Comparison of ENCODE assay signal across 9 cellular contexts in genomic region chr5:35617060-35617434, GRCh38. TPM values are rescaled to one million over a fixed set of nuclear protein-coding genes. Genes with fewer than 3 reads are reported as not detected.
A peak's percentile ranks its signal among the peaks of the same experiment; 100 is the strongest.
DNase-seq lines count a peak whose midpoint lies in the region; ATAC-seq and TF ChIP-seq lines count a peak whose summit lies in the region.
"Had no signal": no experiment of that assay in that cellular context is flagged by ENCODE, and none has a peak within 500 bp of the region (broad histone marks: within the 10 kb centered on the region; RNA-seq: fewer than 3 reads in every experiment).

No MANE protein-coding gene starts in this region.

- H3K4me3 Mint-ChIP-seq in stimulated activated naive CD8-positive, alpha-beta T cell treated with anti-CD3 and anti-CD28 coated beads, Interleukin-15, Interleukin-2, amounts not matched to agents 100 ng/mL and 50 ng/mL, for 24 hours, result peak overlapping the region; percentile 83
- H3K4me3 Mint-ChIP-seq in dendritic cell treated with granulocyte-macrophage colony-stimulating factor and Interleukin-4, amounts not matched to agents 40 ng/mL and 50 ng/mL, for 4 days, result peak overlapping the region; percentile 89
- peak overlapping the region; percentile 88 for H3K4me3 Mint-ChIP-seq in natural killer cell

- TF ChIP-seq CTCF in natural killer cell (IDR thresholded peaks at IDR 0.05), result no peak

- no peak for ATAC-seq in stimulated activated naive CD8-positive, alpha-beta T cell treated with anti-CD3 and anti-CD28 coated beads, Interleukin-15, Interleukin-2, amounts not matched to agents 100 U/mL and 50 U/mL, for 24 hours
- ATAC-seq in natural killer cell (no peak), HG03025 (IDR thresholded peaks at IDR 0.05; ENCODE audit: low FRiP score, unreplicated experiment) (no peak), GM21528 (IDR thresholded peaks at IDR 0.05; ENCODE audit: low FRiP score, unreplicated experiment) (no peak), HG03571 (IDR thresholded peaks at IDR 0.05; ENCODE audit: unreplicated experiment) (no peak)

- peaks cover 37% of the 10 kb centered on the region for H3K4me1 Mint-ChIP-seq in stimulated activated naive CD8-positive, alpha-beta T cell treated with anti-CD3 and anti-CD28 coated beads, Interleukin-15, Interleukin-2, amounts not matched to agents 100 ng/mL and 50 ng/mL, for 24 hours (ENCODE audit: low read depth)
- peaks cover 29% of the 10 kb centered on the region for H3K4me1 Mint-ChIP-seq in dendritic cell treated with granulocyte-macrophage colony-stimulating factor and Interleukin-4, amounts not matched to agents 40 ng/mL and 50 ng/mL, for 4 days (ENCODE audit: low read depth)
- peaks cover 25 to 31% of the 10 kb centered on the region in 2 donors for H3K4me1 Mint-ChIP-seq in natural killer cell

- H3K9me3 Mint-ChIP-seq in stimulated activated naive CD8-positive, alpha-beta T cell treated with anti-CD3 and anti-CD28 coated beads, Interleukin-15, Interleukin-2, amounts not matched to agents 100 ng/mL and 50 ng/mL, for 24 hours, result peaks cover 15% of the 10 kb centered on the region
- H3K9me3 Mint-ChIP-seq in dendritic cell treated with granulocyte-macrophage colony-stimulating factor and Interleukin-4, amounts not matched to agents 40 ng/mL and 50 ng/mL, for 4 days, result peaks cover 29% of the 10 kb centered on the region
- H3K9me3 Mint-ChIP-seq in natural killer cell, result peaks cover 0 to 2% of the 10 kb centered on the region in 2 donors

- intact Hi-C loops in dendritic cell treated with granulocyte-macrophage colony-stimulating factor and Interleukin-4, amounts not matched to agents 40 ng/mL and 50 ng/mL, for 4 days (cut with micrococcal nuclease), result loop anchor here (1.0 kb wide), 1 partner anchor 309 kb away; no protein-coding TSS in a partner anchor
- intact Hi-C loops in natural killer cell (cut with micrococcal nuclease), result no loop called here

- no peaks in the 10 kb centered on the region for H3K36me3 Mint-ChIP-seq in stimulated activated naive CD8-positive, alpha-beta T cell treated with anti-CD3 and anti-CD28 coated beads, Interleukin-15, Interleukin-2, amounts not matched to agents 100 ng/mL and 50 ng/mL, for 24 hours (ENCODE audit: low read depth)
- peaks cover 6% of the 10 kb centered on the region for H3K36me3 Mint-ChIP-seq in dendritic cell treated with granulocyte-macrophage colony-stimulating factor and Interleukin-4, amounts not matched to agents 40 ng/mL and 50 ng/mL, for 4 days (ENCODE audit: low read depth)
- H3K36me3 Mint-ChIP-seq in natural killer cell, result no peaks in the 10 kb centered on the region

- DNase-seq in stimulated activated naive CD8-positive, alpha-beta T cell treated with anti-CD3 and anti-CD28 coated beads, Interleukin-15, Interleukin-2, amounts not matched to agents 100 U/mL and 50 U/mL, for 24 hours, result no peak
- no peak for DNase-seq in natural killer cell
- no peak for DNase-seq in NCI-H187 (lab: John Stamatoyannopoulos, UW)
- DNase-seq: cerebellar nuclear complex had no signal

- peak overlapping the region; percentile 93 for H3K27ac Mint-ChIP-seq in stimulated activated naive CD8-positive, alpha-beta T cell treated with anti-CD3 and anti-CD28 coated beads, Interleukin-15, Interleukin-2, amounts not matched to agents 100 ng/mL and 50 ng/mL, for 24 hours
- H3K27ac Mint-ChIP-seq in dendritic cell treated with granulocyte-macrophage colony-stimulating factor and Interleukin-4, amounts not matched to agents 40 ng/mL and 50 ng/mL, for 4 days, result peak overlapping the region; percentile 76
- peak overlapping the region; percentile 83 to 84 for H3K27ac Mint-ChIP-seq in natural killer cell

- H3K27me3 Mint-ChIP-seq in stimulated activated naive CD8-positive, alpha-beta T cell treated with anti-CD3 and anti-CD28 coated beads, Interleukin-15, Interleukin-2, amounts not matched to agents 100 ng/mL and 50 ng/mL, for 24 hours, result no peaks in the 10 kb centered on the region
- H3K27me3 Mint-ChIP-seq in dendritic cell treated with granulocyte-macrophage colony-stimulating factor and Interleukin-4, amounts not matched to agents 40 ng/mL and 50 ng/mL, for 4 days, result no peaks in the 10 kb centered on the region
- H3K27me3 Mint-ChIP-seq in natural killer cell (ENCODE audit: low read depth in 2 of 2), result peaks cover 0 to 3% of the 10 kb centered on the region in 2 donors

RNA-seq across cellular contexts. Expression of gene SPEF2, which starts 0.6 kb away (rescaled TPM):
- 10 to 100 TPM in 1 of 3 donors, 1 to 10 TPM in 2; 6.2 to 13.1 (median 8.5) TPM for total RNA-seq in natural killer cell
